In the genomic region with DNA sequence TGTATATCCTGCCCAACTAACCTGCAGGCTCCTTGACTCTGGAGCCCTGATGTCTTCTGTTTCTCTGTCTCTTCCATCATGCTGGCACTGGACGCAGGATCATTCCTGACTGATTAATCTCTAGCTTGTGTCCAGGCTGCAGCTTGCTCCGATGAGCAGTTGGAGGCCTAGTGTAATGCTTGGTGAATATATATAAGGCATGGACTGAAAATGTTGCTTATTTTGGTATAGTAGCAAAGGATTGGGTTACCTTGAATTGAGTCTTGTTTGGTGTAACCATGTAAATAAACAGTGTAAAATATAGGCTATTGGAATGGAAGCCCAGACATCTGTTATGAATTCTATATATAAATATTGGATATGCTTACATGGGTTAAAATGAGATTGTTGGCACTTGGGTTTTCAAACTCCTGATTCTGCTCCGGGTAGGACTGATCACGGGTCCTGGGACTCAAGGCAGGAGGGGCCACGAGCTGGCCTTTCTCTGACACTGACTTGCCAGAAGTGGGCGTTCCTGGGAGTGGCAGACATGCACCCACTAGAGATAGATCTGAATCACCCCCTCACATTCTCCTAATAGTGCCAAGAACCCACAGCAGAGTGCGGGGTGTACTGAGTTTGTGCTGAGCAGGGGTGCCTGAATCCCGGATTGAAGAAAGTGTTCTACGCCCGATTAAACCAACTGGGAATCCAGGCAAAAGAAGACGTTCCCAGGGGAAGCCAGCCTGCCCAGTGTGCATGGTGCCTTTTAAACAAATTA, we compare ENCODE assay signal across 8 cellular contexts. TPM values are rescaled to one million over a fixed set of nuclear protein-coding genes. Genes with fewer than 3 reads are reported as not detected.
DNase-seq lines count a peak whose midpoint lies in the region; ATAC-seq and TF ChIP-seq lines count a peak whose summit lies in the region.
"Had no signal": no experiment of that assay in that cellular context is flagged by ENCODE, and none has a peak within 500 bp of the region (broad histone marks: within the 10 kb centered on the region; RNA-seq: fewer than 3 reads in every experiment).

No MANE protein-coding gene starts in this region.

- 27 to 43% (median 37%) methylated on average over 11 of the region's 11 CpGs for WGBS in heart left ventricle, 4 donors

- no peaks in the 10 kb centered on the region for H3K27me3 ChIP-seq in heart left ventricle
- H3K27me3 ChIP-seq in skeletal muscle satellite cell (ENCODE audit: control insufficient read depth, insufficient read depth, low read length): no peaks in the 10 kb centered on the region

- ATAC-seq in WTC11: no peak
- ATAC-seq in heart left ventricle: peak; percentile 46 to 53 (median 52)
- no peak for ATAC-seq in HG03432 (IDR thresholded peaks at IDR 0.05; ENCODE audit: unreplicated experiment)

- no TSS peak for BruUV-seq in Calu3 (replicated peaks; lab: Mats Ljungman, UMichigan)

- H3K4me3 ChIP-seq in heart left ventricle (no peak overlapping the region), skeletal muscle satellite cell (ENCODE audit: low read length) (no peak overlapping the region)

- intact Hi-C loops in heart left ventricle (cut with DNase I): no loop called here
- intact Hi-C loops in Calu3 (cut with micrococcal nuclease; ENCODE audit: unreplicated experiment): no loop called here

- peak overlapping the region; percentile 74 for H3K4me2 ChIP-seq in skeletal muscle satellite cell (ENCODE audit: low read length)

- H3K27me3 Mint-ChIP-seq in WTC11 (ENCODE audit: low read depth): no peaks in the 10 kb centered on the region
- no peaks in the 10 kb centered on the region for H3K27me3 Mint-ChIP-seq in Calu3 (ENCODE audit: unreplicated experiment)

- no peak for TF ChIP-seq POLR2A in heart left ventricle (IDR thresholded peaks at IDR 0.05)

- H3K36me3 ChIP-seq in heart left ventricle (no peaks in the 10 kb centered on the region), skeletal muscle satellite cell (ENCODE audit: insufficient read depth, low read length) (no peaks in the 10 kb centered on the region)

- no peak overlapping the region for H3K4me3 Mint-ChIP-seq in WTC11
- no peak overlapping the region for H3K4me3 Mint-ChIP-seq in Calu3 (ENCODE audit: low read depth, unreplicated experiment)

- peak overlapping the region in 10 of 12 donors; percentile 11 to 71 (median 42) for H3K27ac ChIP-seq in heart left ventricle

- H3K4me1 Mint-ChIP-seq in WTC11 (peaks cover 53% of the 10 kb centered on the region), Calu3 (ENCODE audit: low read depth, unreplicated experiment) (peaks cover 43% of the 10 kb centered on the region)

- CTCF ChIA-PET in WTC11 (lab: Charles Lee) (interaction anchor here (1.4 to 4.7 kb wide), 3 partner anchors 13 to 40 kb away, joined by 4 to 29 read pairs (median 5); no protein-coding TSS in a partner anchor), Calu3 (lab: Charles Lee) (no interaction called here)

- POLR2A ChIA-PET in WTC11 (lab: Charles Lee): interaction anchor here (0.6 kb wide), 1 partner anchor 66 kb away, joined by 3 read pairs; the partner anchor contains the start of gene C11orf24

- TF ChIP-seq CTCF in WTC11 (IDR thresholded peaks at IDR 0.05) (no peak), heart left ventricle (IDR thresholded peaks at IDR 0.05) (no peak), Calu3 (IDR thresholded peaks at IDR 0.05; ENCODE audit: unreplicated experiment) (no peak)

- peak overlapping the region; percentile 1 for H3K9ac ChIP-seq in skeletal muscle satellite cell (ENCODE audit: low read depth, low read length)

- H3K4me1 ChIP-seq in heart left ventricle: peaks cover 0 to 84% (median 63%) of the 10 kb centered on the region in 12 donors
- H3K4me1 ChIP-seq in skeletal muscle satellite cell (ENCODE audit: control insufficient read depth, insufficient read depth, low read length): peaks cover 53% of the 10 kb centered on the region

- H3K9me3 ChIP-seq in heart left ventricle (peaks cover 0 to 4% (median 0%) of the 10 kb centered on the region in 12 donors), skeletal muscle satellite cell (replicated peaks; ENCODE audit: low read length) (no peaks in the 10 kb centered on the region)

- H3K9me3 Mint-ChIP-seq in WTC11 (no peaks in the 10 kb centered on the region), Calu3 (ENCODE audit: low read depth, unreplicated experiment) (no peaks in the 10 kb centered on the region)

- peak overlapping the region; percentile 74 for H3K27ac Mint-ChIP-seq in WTC11
- no peak overlapping the region for H3K27ac Mint-ChIP-seq in Calu3 (ENCODE audit: unreplicated experiment)

- peaks cover 5% of the 10 kb centered on the region for H3K36me3 Mint-ChIP-seq in WTC11
- peaks cover 9% of the 10 kb centered on the region for H3K36me3 Mint-ChIP-seq in Calu3 (ENCODE audit: insufficient read depth, unreplicated experiment)

- DNase-seq in GM04504 (ENCODE audit: low read depth) (peak; percentile 43), WTC11 (ENCODE audit: low spot score) (no peak), heart left ventricle (peak in 2 of 5 donors; percentile 59 to 67), Calu3 (no peak)
- no peak for DNase-seq in stimulated activated CD4-positive, alpha-beta T cell treated with anti-CD3 and anti-CD28 coated beads, Interleukin-2, amount 100 ng/mL, for 48 hours
- DNase-seq: effector CD8-positive, alpha-beta T cell had no signal

TF ChIP-seq in WTC11, 78 proteins besides CTCF, POLR2A, EP300 and RAD21 (continues in another document):
- TF ChIP-seq NR1H2 (CRISPR knock-in tag; IDR thresholded peaks at IDR 0.05) (no peak), FOXJ3 (CRISPR knock-in tag; IDR thresholded peaks at IDR 0.05; ENCODE audit: borderline replicate concordance) (no peak), GABPB1 (CRISPR knock-in tag; IDR thresholded peaks at IDR 0.05) (no peak), ZNF671 (CRISPR knock-in tag; IDR thresholded peaks at IDR 0.05) (no peak), AR (CRISPR knock-in tag; IDR thresholded peaks at IDR 0.05) (no peak), USF1 (CRISPR knock-in tag; IDR thresholded peaks at IDR 0.05) (no peak), ATF1 (CRISPR knock-in tag; IDR thresholded peaks at IDR 0.05) (no peak), CREB1 (CRISPR knock-in tag; IDR thresholded peaks at IDR 0.05) (no peak), SOX15 (CRISPR knock-in tag; IDR thresholded peaks at IDR 0.05) (no peak), ZNF317 (CRISPR knock-in tag; IDR thresholded peaks at IDR 0.05; ENCODE audit: borderline replicate concordance, low read depth) (no peak), NR3C1 (CRISPR knock-in tag; conservative IDR thresholded peaks at IDR 0.05; ENCODE audit: low read depth) (no peak), RORB (CRISPR knock-in tag; IDR thresholded peaks at IDR 0.05) (no peak)
- TF ChIP-seq, protein P1, sequence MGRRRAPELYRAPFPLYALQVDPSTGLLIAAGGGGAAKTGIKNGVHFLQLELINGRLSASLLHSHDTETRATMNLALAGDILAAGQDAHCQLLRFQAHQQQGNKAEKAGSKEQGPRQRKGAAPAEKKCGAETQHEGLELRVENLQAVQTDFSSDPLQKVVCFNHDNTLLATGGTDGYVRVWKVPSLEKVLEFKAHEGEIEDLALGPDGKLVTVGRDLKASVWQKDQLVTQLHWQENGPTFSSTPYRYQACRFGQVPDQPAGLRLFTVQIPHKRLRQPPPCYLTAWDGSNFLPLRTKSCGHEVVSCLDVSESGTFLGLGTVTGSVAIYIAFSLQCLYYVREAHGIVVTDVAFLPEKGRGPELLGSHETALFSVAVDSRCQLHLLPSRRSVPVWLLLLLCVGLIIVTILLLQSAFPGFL (CRISPR knock-in tag; IDR thresholded peaks at IDR 0.05; ENCODE audit: borderline replicate concordance): no peak

RNA-seq across cellular contexts. Expression of gene LRP5, which starts 25.8 kb away (rescaled TPM):
- total RNA-seq in WTC11 (2021) (41.6 to 48.8 TPM (median 41.9 TPM) in 3 replicates), heart left ventricle (10 to 100 TPM; 34.5 to 62.5 (median 39.8) TPM), Calu3 (2022) (64.8 and 82.0 TPM in 2 replicates)
- polyA plus RNA-seq in heart left ventricle: 10 to 100 TPM; 30.2 to 44.0 TPM
- total RNA-seq in skeletal muscle satellite cell (2012; rRNA removed): 11.8 and 12.9 TPM in 2 replicates

Comparison
In these comparisons a context has a peak if more than half of its experiments do, and no peak if none do; other contexts are left out.
1. ATAC-seq: peak in heart left ventricle (4 of 4); none in WTC11 (single experiment) and HG03432 (single experiment).